ENCODE assay signal across 19 cellular contexts in genomic region chr22:49799431-49800075, GRCh38. TPM values are rescaled to one million over a fixed set of nuclear protein-coding genes. Genes with fewer than 3 reads are reported as not detected.
DNase-seq lines count a peak whose midpoint lies in the region; ATAC-seq, FAIRE-seq and TF ChIP-seq lines count a peak whose summit lies in the region.
"Had no signal": no experiment of that assay in that cellular context is flagged by ENCODE, and none has a peak within 500 bp of the region (broad histone marks: within the 10 kb centered on the region; RNA-seq: fewer than 3 reads in every experiment).

No MANE protein-coding gene starts in this region.

- DNase-seq in Panc1 (ENCODE audit: low read depth, low spot score): no peak
- DNase-seq in GM12878 (ENCODE audit: low read depth, low spot score): no peak
- DNase-seq in lower lobe of right lung: no peak
- no peak for DNase-seq in stimulated activated effector memory CD8-positive, alpha-beta T cell treated with anti-CD3 and anti-CD28 coated beads, Interleukin-12 subunit alpha, Interleukin-12 subunit beta, amount 100 ng/mL, for 72 hours (ENCODE audit: low spot score in 2 of 2)
- no peak for DNase-seq in NCI-H345 treated with DMSO at 0.1 percent for 48 hours (lab: John Stamatoyannopoulos, UW; ENCODE audit: unreplicated experiment)
- no peak for DNase-seq in epidermal melanocyte (ENCODE audit: insufficient read length, low spot score)
- DNase-seq in PC-3: no peak
- DNase-seq: AML-193, DND-41, KG1, NCI-H187, NCI-H2107, NCI-H510A treated with DMSO at 0.1 percent for 48 hours, PC-9 had no signal

- no peak overlapping the region for H2AFZ ChIP-seq in GM12878 (ENCODE audit: control insufficient read depth, low read depth, low read length)
- H2AFZ ChIP-seq in PC-3 (ENCODE audit: low read length): no peak overlapping the region
- H2AFZ ChIP-seq: GM23338, PC-9 had no signal

- no peak for TF ChIP-seq RAD21 in GM12878 (IDR thresholded peaks at IDR 0.05; ENCODE audit: insufficient read depth, low read depth, low read length)

- H3K4me3 ChIP-seq in Panc1 (ENCODE audit: low read depth in 2 of 2, low read length in 2 of 2) (no peak overlapping the region), GM12878 (no peak overlapping the region), lower lobe of right lung (no peak overlapping the region), PC-3 (ENCODE audit: low read length) (no peak overlapping the region)
- H3K4me3 ChIP-seq: GM23338, PC-9 had no signal

- H3K9me3 ChIP-seq in Panc1 (ENCODE audit: control insufficient read depth, insufficient read depth, low read depth, low read length) (no peaks in the 10 kb centered on the region), GM12878 (replicated peaks; ENCODE audit: control insufficient read depth, insufficient read depth, low read length) (no peaks in the 10 kb centered on the region), lower lobe of right lung (no peaks in the 10 kb centered on the region), PC-3 (ENCODE audit: low read length) (no peaks in the 10 kb centered on the region)

- no peak overlapping the region for H3K4me2 ChIP-seq in GM12878 (ENCODE audit: control insufficient read depth, insufficient read depth)
- H3K4me2 ChIP-seq in PC-3 (ENCODE audit: low read length): no peak overlapping the region
- H3K4me2 ChIP-seq: GM23338, PC-9 had no signal

- H3K79me2 ChIP-seq in GM12878 (ENCODE audit: control insufficient read depth, insufficient read depth, low read length) (peaks cover 15% of the 10 kb centered on the region), PC-3 (ENCODE audit: low read length) (peaks cover 52% of the 10 kb centered on the region)

- peaks cover 92% of the 10 kb centered on the region for H3K36me3 Mint-ChIP-seq in stimulated activated effector memory CD8-positive, alpha-beta T cell treated with anti-CD3 and anti-CD28 coated beads, Interleukin-12 subunit alpha, Interleukin-12 subunit beta, amount 100 ng/mL, for 72 hours

- peak; percentile 26; the same call in 1 of the 2 replicates for TF ChIP-seq POLR2A in GM12878 (IDR thresholded peaks at IDR 0.05; ENCODE audit: low read depth, low read length)

- POLR2A ChIA-PET in Panc1 (lab: Charles Lee): no interaction called here
- POLR2A ChIA-PET in GM12878 (lab: Charles Lee): no interaction called here
- POLR2A ChIA-PET in PC-3 (lab: Charles Lee; ENCODE audit: unreplicated experiment): no interaction called here

- peaks cover 59% of the 10 kb centered on the region for H3K4me1 Mint-ChIP-seq in stimulated activated effector memory CD8-positive, alpha-beta T cell treated with anti-CD3 and anti-CD28 coated beads, Interleukin-12 subunit alpha, Interleukin-12 subunit beta, amount 100 ng/mL, for 72 hours
- H3K4me1 Mint-ChIP-seq: CD14-positive monocyte, GM23338 had no signal

- no peak for TF ChIP-seq EP300 in GM12878 (IDR thresholded peaks at IDR 0.05; ENCODE audit: borderline replicate concordance in 1 of 2, control insufficient read depth in 1 of 2, low read depth in 2 of 2, low read length in 2 of 2)

- WGBS in GM12878 (ENCODE audit: insufficient coverage, insufficient replicate concordance, low lambda C conversion rate, missing lambda C conversion rate): 95% methylated on average over 18 of the region's 18 CpGs

- in situ Hi-C loops in Panc1 (cut with HindIII; ENCODE audit: low pct_unique_long_range_greater_than_20kb, low sequenced_read_pairs): no loop called here
- in situ Hi-C loops in GM12878 (cut with MboI): no loop called here

- no peak for TF ChIP-seq CTCF in Panc1 (IDR thresholded peaks at IDR 0.05)
- TF ChIP-seq CTCF in GM12878 (IDR thresholded peaks at IDR 0.05 in 2 of 3, conservative IDR thresholded peaks at IDR 0.05 in 1 of 3; ENCODE audit: control insufficient read depth in 2 of 3, extremely low read depth in 1 of 3, insufficient read depth in 1 of 3, low read depth in 3 of 3, low read length in 3 of 3): no peak
- TF ChIP-seq CTCF in lower lobe of right lung (IDR thresholded peaks at IDR 0.05): no peak
- TF ChIP-seq CTCF in PC-3 (conservative IDR thresholded peaks at IDR 0.05; ENCODE audit: low read depth, low read length): no peak

- H3K27ac ChIP-seq in Panc1 (ENCODE audit: low read length): no peak overlapping the region
- no peak overlapping the region for H3K27ac ChIP-seq in GM12878 (ENCODE audit: control insufficient read depth, insufficient read depth)
- H3K27ac ChIP-seq in lower lobe of right lung: peak overlapping the region; percentile 78
- no peak overlapping the region for H3K27ac ChIP-seq in PC-3 (ENCODE audit: low read length)
- H3K27ac ChIP-seq: PC-9 had no signal

- RAD21 ChIA-PET in GM12878 (lab: Charles Lee; ENCODE audit: unreplicated experiment): no interaction called here

- peak overlapping the region; percentile 20 for H3K27ac Mint-ChIP-seq in stimulated activated effector memory CD8-positive, alpha-beta T cell treated with anti-CD3 and anti-CD28 coated beads, Interleukin-12 subunit alpha, Interleukin-12 subunit beta, amount 100 ng/mL, for 72 hours
- H3K27ac Mint-ChIP-seq: GM23338 had no signal

- ATAC-seq in Panc1 (peak; percentile 46; the same call in 1 of the 2 replicates), GM12878 (no peak), lower lobe of right lung (no peak), PC-3 (no peak), HG03280 (IDR thresholded peaks at IDR 0.05; ENCODE audit: unreplicated experiment) (no peak)
- no peak for ATAC-seq in stimulated activated effector memory CD8-positive, alpha-beta T cell treated with anti-CD3 and anti-CD28 coated beads, Interleukin-12 subunit alpha, Interleukin-12 subunit beta, amount 100 ng/mL, for 72 hours
- ATAC-seq: GM23338, HCT116 had no signal

- no peak for FAIRE-seq in GM12878 (lab: Jason Lieb, UNC)
- FAIRE-seq: G401.6 had no signal

- H3K27me3 ChIP-seq in Panc1 (ENCODE audit: control insufficient read depth, insufficient read depth, low read length) (no peaks in the 10 kb centered on the region), GM12878 (replicated peaks in 1 of 2; ENCODE audit: control insufficient read depth in 2 of 2, insufficient read depth in 2 of 2, low read length in 1 of 2) (no peaks in the 10 kb centered on the region), lower lobe of right lung (ENCODE audit: low read depth) (no peaks in the 10 kb centered on the region), PC-3 (ENCODE audit: low read length) (no peaks in the 10 kb centered on the region)

- H4K20me1 ChIP-seq in GM12878 (ENCODE audit: control insufficient read depth, insufficient read depth) (peaks cover 8% of the 10 kb centered on the region; the same call in 1 of the 2 replicates), PC-3 (ENCODE audit: low read length) (peaks cover 6% of the 10 kb centered on the region; the same call in 1 of the 2 replicates)

- CTCF ChIA-PET in Panc1 (lab: Charles Lee) (no interaction called here), GM12878 (lab: Yijun Ruan, JAX) (interaction anchor here (1.8 kb wide), 1 partner anchor 231 kb away, joined by 5 read pairs; no protein-coding TSS in a partner anchor), PC-3 (lab: Charles Lee) (no interaction called here)

- no peak overlapping the region for H3K4me3 Mint-ChIP-seq in stimulated activated effector memory CD8-positive, alpha-beta T cell treated with anti-CD3 and anti-CD28 coated beads, Interleukin-12 subunit alpha, Interleukin-12 subunit beta, amount 100 ng/mL, for 72 hours
- H3K4me3 Mint-ChIP-seq: CD14-positive monocyte, GM23338 had no signal

- BruUV-seq in Panc1 (replicated peaks; lab: Mats Ljungman, UMichigan) (no TSS peak), GM12878 (replicated peaks; lab: Mats Ljungman, UMichigan) (no TSS peak), PC-3 (replicated peaks; lab: Mats Ljungman, UMichigan) (no TSS peak)

- H3K9ac ChIP-seq in GM12878 (ENCODE audit: control insufficient read depth, insufficient read depth, low read length) (no peak overlapping the region), PC-3 (ENCODE audit: low read length) (no peak overlapping the region)

- H3K4me1 ChIP-seq in Panc1 (ENCODE audit: control insufficient read depth, insufficient read depth, low read length) (no peaks in the 10 kb centered on the region), GM12878 (ENCODE audit: control insufficient read depth, insufficient read depth, low read length) (no peaks in the 10 kb centered on the region), lower lobe of right lung (peaks cover 21% of the 10 kb centered on the region), PC-3 (ENCODE audit: insufficient read depth, low read length) (no peaks in the 10 kb centered on the region)

- H3K9me3 Mint-ChIP-seq in stimulated activated effector memory CD8-positive, alpha-beta T cell treated with anti-CD3 and anti-CD28 coated beads, Interleukin-12 subunit alpha, Interleukin-12 subunit beta, amount 100 ng/mL, for 72 hours: no peaks in the 10 kb centered on the region
- H3K9me3 Mint-ChIP-seq: CD14-positive monocyte, GM23338 had no signal

- intact Hi-C loops in Panc1 (cut with micrococcal nuclease; ENCODE audit: unreplicated experiment): no loop called here
- intact Hi-C loops in GM12878 (cut with micrococcal nuclease; ENCODE audit: unreplicated experiment): no loop called here
- intact Hi-C loops in lower lobe of right lung (cut with DNase I): no loop called here
- intact Hi-C loops in PC-3 (cut with micrococcal nuclease): no loop called here

- no peaks in the 10 kb centered on the region for H3F3A ChIP-seq in PC-3 (ENCODE audit: low read length, unreplicated experiment)

- SMC1A ChIA-PET in GM12878 (lab: Charles Lee; ENCODE audit: uncharacterized antibody, unreplicated experiment): interaction anchor here (1.2 kb wide), 1 partner anchor 56 kb away, joined by 4 read pairs; no protein-coding TSS in a partner anchor

- H3K9me2 ChIP-seq in PC-3 (replicated peaks; ENCODE audit: low read length): no peaks in the 10 kb centered on the region

- H3K36me3 ChIP-seq in Panc1 (ENCODE audit: control insufficient read depth, insufficient read depth, low read length) (peaks cover 4% of the 10 kb centered on the region), GM12878 (ENCODE audit: control insufficient read depth in 2 of 2, insufficient read depth in 2 of 2, low read length in 1 of 2) (peaks cover 41 to 54% of the 10 kb centered on the region in 2 experiments), lower lobe of right lung (peaks cover 81% of the 10 kb centered on the region), PC-3 (ENCODE audit: low read depth, low read length) (peaks cover 5% of the 10 kb centered on the region; the same call in 1 of the 2 replicates)

RNA-seq across cellular contexts. Expression of gene BRD1, which starts 28.1 kb away (rescaled TPM):
- total RNA-seq in Panc1 (2021; ENCODE audit: unreplicated experiment): 24.0 TPM
- polyA plus RNA-seq in Panc1 (2012; ENCODE audit: insufficient read length): 22.1 TPM
- total RNA-seq in GM12878 (2013; cell fraction: nucleolus; rRNA removed): 53.3 and 67.3 TPM in 2 replicates
- total RNA-seq in GM12878 (2014; rRNA removed): 15.2 and 16.4 TPM in 2 replicates
- 11.7 and 12.3 TPM in 2 replicates for total RNA-seq in GM12878 (2014; rRNA removed; fragmentation: Illumina TruSeq; extraction: Trizol)
- total RNA-seq in GM12878 (2021): 26.4 and 26.9 TPM in 2 replicates
- polyA plus RNA-seq in GM12878 (2011; ENCODE audit: low read depth): 6.0 TPM
- polyA plus RNA-seq in GM12878 (2011; rRNA removed): 4.1 and 4.8 TPM in 2 replicates
- polyA plus RNA-seq in GM12878 (2011; cell fraction: cytosol; rRNA removed): 5.0 TPM in 2 replicates
- 30.6 and 48.0 TPM in 2 replicates for polyA plus RNA-seq in GM12878 (2011; cell fraction: nucleus; rRNA removed)
- 13.8 and 14.2 TPM in 2 replicates for polyA plus RNA-seq in GM12878 (2012)
- 4.2 and 9.4 TPM in 2 replicates for polyA plus RNA-seq in GM12878 (2014; fragmentation: Illumina TruSeq; extraction: Trizol)
- 1 to 10 TPM in 1 of 2 experiments, under 1 TPM in 1; 0.90 to 2.1 TPM for polyA plus RNA-seq in GM12878 (2014; fragmentation: Nextera tagmentation; extraction: Ambion mirVana)
- 17.9 and 19.0 TPM in 2 replicates for polyA plus RNA-seq in GM12878 (2014; rRNA removed)
- 1 to 10 TPM; 2.9 to 3.2 TPM for polyA plus RNA-seq in GM12878 (2016; fragmentation: Nextera tagmentation; extraction: Ambion mirVana)
- polyA minus RNA-seq in GM12878 (2011; rRNA and poly(A)+ RNA removed): 7.3 and 10.7 TPM in 2 replicates
- 5.3 and 5.6 TPM in 2 replicates for polyA minus RNA-seq in GM12878 (2011; cell fraction: cytosol; rRNA and poly(A)+ RNA removed)
- polyA minus RNA-seq in GM12878 (2011; cell fraction: nucleus; rRNA and poly(A)+ RNA removed): 14.0 and 24.9 TPM in 2 replicates
- total RNA-seq in lower lobe of right lung: 37.4 TPM
- 19.1 and 23.0 TPM in 2 replicates for total RNA-seq in PC-3 (2014; rRNA removed)

RNA-seq across cellular contexts. Expression of gene ZBED4, which starts 54.1 kb away (rescaled TPM):
- 17.3 TPM for total RNA-seq in Panc1 (2021; ENCODE audit: unreplicated experiment)
- polyA plus RNA-seq in Panc1 (2012; ENCODE audit: insufficient read length): 11.6 TPM
- 28.5 and 31.8 TPM in 2 replicates for total RNA-seq in GM12878 (2013; cell fraction: nucleolus; rRNA removed)
- total RNA-seq in GM12878 (2014; rRNA removed): 14.1 and 14.7 TPM in 2 replicates
- 9.0 and 9.9 TPM in 2 replicates for total RNA-seq in GM12878 (2014; rRNA removed; fragmentation: Illumina TruSeq; extraction: Trizol)
- 21.2 and 21.6 TPM in 2 replicates for total RNA-seq in GM12878 (2021)
- polyA plus RNA-seq in GM12878 (2011; ENCODE audit: low read depth): 7.8 TPM
- 3.9 and 6.1 TPM in 2 replicates for polyA plus RNA-seq in GM12878 (2011; rRNA removed)
- polyA plus RNA-seq in GM12878 (2011; cell fraction: cytosol; rRNA removed): 6.0 and 8.5 TPM in 2 replicates
- polyA plus RNA-seq in GM12878 (2011; cell fraction: nucleus; rRNA removed): 10.7 and 13.5 TPM in 2 replicates
- polyA plus RNA-seq in GM12878 (2012): 11.6 and 11.8 TPM in 2 replicates
- polyA plus RNA-seq in GM12878 (2014; fragmentation: Illumina TruSeq; extraction: Trizol): 10.6 and 14.9 TPM in 2 replicates
- polyA plus RNA-seq in GM12878 (2014; fragmentation: Nextera tagmentation; extraction: Ambion mirVana): 1 to 10 TPM; 2.3 to 2.7 TPM
- polyA plus RNA-seq in GM12878 (2014; rRNA removed): 10.6 and 11.0 TPM in 2 replicates
- polyA plus RNA-seq in GM12878 (2016; fragmentation: Nextera tagmentation; extraction: Ambion mirVana): 10 to 100 TPM; 14.9 to 16.8 TPM
- polyA minus RNA-seq in GM12878 (2011; rRNA and poly(A)+ RNA removed): 8.4 and 11.6 TPM in 2 replicates
- 7.1 and 7.4 TPM in 2 replicates for polyA minus RNA-seq in GM12878 (2011; cell fraction: cytosol; rRNA and poly(A)+ RNA removed)
- 4.6 and 9.8 TPM in 2 replicates for polyA minus RNA-seq in GM12878 (2011; cell fraction: nucleus; rRNA and poly(A)+ RNA removed)
- total RNA-seq in lower lobe of right lung: 12.7 TPM
- 11.5 and 14.3 TPM in 2 replicates for total RNA-seq in PC-3 (2014; rRNA removed)
